In genomic region chr21:38910390-38911008, GRCh38 we compare ENCODE assay signal across 11 cellular contexts.
DNase-seq lines count a peak whose midpoint lies in the region; ATAC-seq and TF ChIP-seq lines count a peak whose summit lies in the region.
"Had no signal": no experiment of that assay in that cellular context is flagged by ENCODE, and none has a peak within 500 bp of the region (broad histone marks: within the 10 kb centered on the region; RNA-seq: fewer than 3 reads in every experiment).

No MANE protein-coding gene starts in this region.

- H3K27me3 ChIP-seq in gastroesophageal sphincter (no peaks in the 10 kb centered on the region), subcutaneous abdominal adipose tissue (ENCODE audit: control insufficient read depth in 5 of 5, insufficient read depth in 4 of 5, low read length in 5 of 5) (no peaks in the 10 kb centered on the region), SJCRH30 (0 out of 2 replicates have a peak, but pooled peaks cover 4% of the 10 kb centered on the region), BE2C (no peaks in the 10 kb centered on the region)

- H3K4me1 ChIP-seq in gastroesophageal sphincter (peaks cover 0 to 66% (median 23%) of the 10 kb centered on the region in 3 donors), subcutaneous abdominal adipose tissue (ENCODE audit: control insufficient read depth in 5 of 5, insufficient read depth in 5 of 5, low read length in 5 of 5) (peaks cover 6 to 62% (median 26%) of the 10 kb centered on the region in 5 donors), SJCRH30 (peaks cover 2% of the 10 kb centered on the region; the same call in 1 of the 2 replicates), BE2C (peaks cover 8% of the 10 kb centered on the region; the same call in 1 of the 2 replicates)

- H3K36me3 ChIP-seq in gastroesophageal sphincter = no peaks in the 10 kb centered on the region
- H3K36me3 ChIP-seq in subcutaneous abdominal adipose tissue (ENCODE audit: control insufficient read depth in 5 of 5, insufficient read depth in 5 of 5, low read length in 5 of 5) = no peaks in the 10 kb centered on the region
- H3K36me3 ChIP-seq in SJCRH30 = no peaks in the 10 kb centered on the region
- H3K36me3 ChIP-seq in BE2C = no peaks in the 10 kb centered on the region

- no peaks in the 10 kb centered on the region for H3K36me3 Mint-ChIP-seq in activated CD8-positive, alpha-beta memory T cell treated with anti-CD3 and anti-CD28 coated beads, Interleukin-2, amount 10 ng/mL, durations not matched to agents 7 days and 5 days

- no peak for TF ChIP-seq EP300 in gastroesophageal sphincter (IDR thresholded peaks at IDR 0.05)

- TF ChIP-seq CTCF in gastroesophageal sphincter (IDR thresholded peaks at IDR 0.05) = no peak
- no peak for TF ChIP-seq CTCF in BE2C (IDR thresholded peaks at IDR 0.05; ENCODE audit: low read depth, low read length)

- no peaks in the 10 kb centered on the region for H3K9me3 Mint-ChIP-seq in activated CD8-positive, alpha-beta memory T cell treated with anti-CD3 and anti-CD28 coated beads, Interleukin-2, amount 10 ng/mL, durations not matched to agents 7 days and 5 days (ENCODE audit: low read depth)

- H3K4me1 Mint-ChIP-seq in activated CD8-positive, alpha-beta memory T cell treated with anti-CD3 and anti-CD28 coated beads, Interleukin-2, amount 10 ng/mL, durations not matched to agents 7 days and 5 days = no peaks in the 10 kb centered on the region

- H3K9ac ChIP-seq in subcutaneous abdominal adipose tissue (ENCODE audit: low read length in 5 of 5) = peak overlapping the region in 1 of 5 donors; percentile 71

- peaks cover 2% of the 10 kb centered on the region for H3K27me3 Mint-ChIP-seq in activated CD8-positive, alpha-beta memory T cell treated with anti-CD3 and anti-CD28 coated beads, Interleukin-2, amount 10 ng/mL, durations not matched to agents 7 days and 5 days

- 50 to 72% methylated on average over 2 to 3 of the region's 9 CpGs for WGBS in gastroesophageal sphincter (ENCODE audit: low coverage in 1 of 2), 2 donors

- ATAC-seq in activated CD8-positive, alpha-beta memory T cell treated with anti-CD3 and anti-CD28 coated beads, Interleukin-2, amount 10 ng/mL, durations not matched to agents 7 days and 5 days = no peak
- no peak for ATAC-seq in gastroesophageal sphincter

- no peak for TF ChIP-seq POLR2A in gastroesophageal sphincter (IDR thresholded peaks at IDR 0.05)

- peak; percentile 57 for DNase-seq in activated CD8-positive, alpha-beta memory T cell treated with anti-CD3 and anti-CD28 coated beads, Interleukin-2, amount 50 U/mL, for 48 hours
- no peak for DNase-seq in activated CD8-positive, alpha-beta memory T cell treated with anti-CD3 and anti-CD28 coated beads, Interleukin-2, amount 10 ng/mL, durations not matched to agents 7 days and 5 days
- DNase-seq in NCI-H345 treated with DMSO at 0.1 percent for 48 hours (lab: John Stamatoyannopoulos, UW; ENCODE audit: unreplicated experiment) (peak; percentile 42), SJCRH30 (no peak), NCI-H774 (lab: John Stamatoyannopoulos, UW) (no peak), BE2C (no peak)
- DNase-seq: COR-L47; SIG-M5; stimulated activated CD4-positive, alpha-beta T cell treated with anti-CD3 and anti-CD28 coated beads, Interleukin-4, amount 100 ng/mL, for 1 hour had no signal

- H3K27ac Mint-ChIP-seq in activated CD8-positive, alpha-beta memory T cell treated with anti-CD3 and anti-CD28 coated beads, Interleukin-2, amount 10 ng/mL, durations not matched to agents 7 days and 5 days = no peak overlapping the region

- CTCF ChIA-PET in activated CD8-positive, alpha-beta memory T cell treated with anti-CD3 and anti-CD28 coated beads, Interleukin-2, amount 10 ng/mL, durations not matched to agents 7 days and 5 days (lab: Charles Lee) = no interaction called here

- H3K4me3 Mint-ChIP-seq in activated CD8-positive, alpha-beta memory T cell treated with anti-CD3 and anti-CD28 coated beads, Interleukin-2, amount 10 ng/mL, durations not matched to agents 7 days and 5 days = no peak overlapping the region

- no peaks in the 10 kb centered on the region for H3K9me3 ChIP-seq in gastroesophageal sphincter
- H3K9me3 ChIP-seq in subcutaneous abdominal adipose tissue (ENCODE audit: control insufficient read depth in 5 of 5, low read length in 5 of 5) = no peaks in the 10 kb centered on the region
- H3K9me3 ChIP-seq in SJCRH30 (replicated peaks) = no peaks in the 10 kb centered on the region; the same call in 1 of the 2 replicates
- no peaks in the 10 kb centered on the region for H3K9me3 ChIP-seq in BE2C

- peak overlapping the region in 3 of 4 donors; percentile 76 to 82 (median 77) for H3K27ac ChIP-seq in gastroesophageal sphincter
- peak overlapping the region; percentile 62 for H3K27ac ChIP-seq in subcutaneous abdominal adipose tissue (ENCODE audit: low read depth, low read length)
- no peak overlapping the region for H3K27ac ChIP-seq in SJCRH30

- H3K4me3 ChIP-seq in gastroesophageal sphincter (no peak overlapping the region), subcutaneous abdominal adipose tissue (ENCODE audit: low read depth in 1 of 5, low read length in 5 of 5) (no peak overlapping the region), SJCRH30 (no peak overlapping the region), BE2C (ENCODE audit: low read depth, low read length) (no peak overlapping the region)

Comparison
In these comparisons a context has a peak if more than half of its experiments do, and no peak if none do; other contexts are left out.
1. DNase-seq: peak in activated CD8-positive, alpha-beta memory T cell treated with anti-CD3 and anti-CD28 coated beads, Interleukin-2, amount 50 U/mL, for 48 hours (single experiment) and NCI-H345 treated with DMSO at 0.1 percent for 48 hours (single experiment); none in activated CD8-positive, alpha-beta memory T cell treated with anti-CD3 and anti-CD28 coated beads, Interleukin-2, amount 10 ng/mL, durations not matched to agents 7 days and 5 days (single experiment), SJCRH30 (0 of 2), NCI-H774 (single experiment) and BE2C (single experiment).